ENCODE assay signal across 12 cellular contexts in genomic region chr2:86443601-86444000, GRCh38. TPM values are rescaled to one million over a fixed set of nuclear protein-coding genes. Genes with fewer than 3 reads are reported as not detected.
DNase-seq lines count a peak whose midpoint lies in the region; ATAC-seq and TF ChIP-seq lines count a peak whose summit lies in the region.
"Had no signal": no experiment of that assay in that cellular context is flagged by ENCODE, and none has a peak within 500 bp of the region (broad histone marks: within the 10 kb centered on the region; RNA-seq: fewer than 3 reads in every experiment).

No MANE protein-coding gene starts in this region.

- intact Hi-C loops in cardiac septum (cut with DNase I) (no loop called here), vagina (cut with DNase I) (loop anchor here (5.0 to 10.0 kb wide), 2 partner anchors 119 to 219 kb away; partner anchors contain the start of gene CHMP3)

- H3K27ac ChIP-seq in right atrium auricular region (peak overlapping the region; percentile 94 to 99), muscle layer of duodenum (ENCODE audit: low read length) (peak overlapping the region; percentile 99), vagina (peak overlapping the region; percentile 15)

- H3K4me3 ChIP-seq in right atrium auricular region (peak overlapping the region; percentile 77 to 84), muscle layer of duodenum (ENCODE audit: low read depth in 1 of 2, low read length in 2 of 2) (peak overlapping the region; percentile 92 to 99), vagina (peak overlapping the region in 1 of 2 donors; percentile 90)

- no peak for ATAC-seq in activated CD4-positive, CD25-positive, alpha-beta regulatory T cell treated with anti-CD3 and anti-CD28 coated beads, Interleukin-2, amount 50 U/mL, for 24 hours

- no peak for TF ChIP-seq POLR2A in vagina (IDR thresholded peaks at IDR 0.05)

- H3K4me3 Mint-ChIP-seq in brain, result peak overlapping the region; percentile 94 to 97 (median 96)

- TF ChIP-seq CTCF in right atrium auricular region (IDR thresholded peaks at IDR 0.05) (no peak), brain (conservative IDR thresholded peaks at IDR 0.05) (no peak), vagina (IDR thresholded peaks at IDR 0.05) (no peak)

- H3K27me3 ChIP-seq in right atrium auricular region, result no peaks in the 10 kb centered on the region
- H3K27me3 ChIP-seq in muscle layer of duodenum (ENCODE audit: low read depth, low read length), result no peaks in the 10 kb centered on the region
- no peaks in the 10 kb centered on the region for H3K27me3 ChIP-seq in vagina
- H3K27me3 ChIP-seq: adrenal gland had no signal

- H3K4me1 ChIP-seq in right atrium auricular region, result peaks cover 0 to 54% of the 10 kb centered on the region in 2 donors
- H3K4me1 ChIP-seq in muscle layer of duodenum (ENCODE audit: control insufficient read depth in 1 of 2, insufficient read depth in 2 of 2, low read length in 2 of 2), result peaks cover 10 to 45% of the 10 kb centered on the region in 2 donors
- H3K4me1 ChIP-seq in vagina, result peaks cover 59% of the 10 kb centered on the region
- H3K4me1 ChIP-seq: Caco-2 had no signal

- H3K27ac Mint-ChIP-seq in brain, result peak overlapping the region in 4 of 5 experiments; percentile 18 to 98 (median 61)

- H3K36me3 ChIP-seq in right atrium auricular region, result peaks cover 11% of the 10 kb centered on the region
- peaks cover 0 to 8% of the 10 kb centered on the region in 2 donors for H3K36me3 ChIP-seq in muscle layer of duodenum (ENCODE audit: control insufficient read depth in 1 of 2, insufficient read depth in 2 of 2, low read length in 2 of 2)
- peaks cover 0 to 4% of the 10 kb centered on the region in 2 donors for H3K36me3 ChIP-seq in vagina
- H3K36me3 ChIP-seq: adrenal gland had no signal

- H3K27me3 Mint-ChIP-seq in brain, result peaks cover 14% of the 10 kb centered on the region

- H3K9me3 ChIP-seq in right atrium auricular region (peaks cover 13 to 19% of the 10 kb centered on the region in 2 donors), muscle layer of duodenum (ENCODE audit: control insufficient read depth in 1 of 2, low read length in 2 of 2) (peaks cover 6 to 9% of the 10 kb centered on the region in 2 donors), vagina (peaks cover 13% of the 10 kb centered on the region)

- H3K4me1 Mint-ChIP-seq in brain, result peaks cover 68% of the 10 kb centered on the region

- peaks cover 21 to 31% (median 25%) of the 10 kb centered on the region in 5 experiments for H3K9me3 Mint-ChIP-seq in brain

- peaks cover 90% of the 10 kb centered on the region for H3K36me3 Mint-ChIP-seq in brain

- DNase-seq in right atrium auricular region (ENCODE audit: low spot score), result no peak
- DNase-seq in cardiac septum (ENCODE audit: low spot score), result no peak
- no peak for DNase-seq in vagina (ENCODE audit: extremely low spot score in 2 of 2)
- DNase-seq in activated effector memory CD4-positive, alpha-beta T cell treated with Interleukin-2 at 50 U/mL for 16 hours, result no peak
- DNase-seq in SHP77 treated with DMSO at 0.1 percent for 48 hours (lab: John Stamatoyannopoulos, UW), result no peak
- DNase-seq: Caco-2; NCI-H146; stimulated activated CD4-positive, alpha-beta T cell treated with anti-CD3 and anti-CD28 coated beads, Interleukin-1b, Interleukin-23, amount 100 ng/mL, for 48 hours had no signal

RNA-seq across cellular contexts. Expression of gene KDM3A, which starts 2.4 kb away (rescaled TPM):
- total RNA-seq in right atrium auricular region, result 10 to 100 TPM; 22.3 to 33.1 TPM
- 41.6 TPM for total RNA-seq in cardiac septum
- 25.4 TPM for polyA plus RNA-seq in brain (ENCODE audit: insufficient read depth, low read depth, low replicate concordance)
- 38.3 TPM for total RNA-seq in vagina

Comparison
In these comparisons a context has a peak if more than half of its experiments do, and no peak if none do; other contexts are left out.
1. H3K27ac ChIP-seq: peak in every context shown above with its lines; median percentile 99 in muscle layer of duodenum; 96 in right atrium auricular region; 15 in vagina.